In the genomic region with DNA sequence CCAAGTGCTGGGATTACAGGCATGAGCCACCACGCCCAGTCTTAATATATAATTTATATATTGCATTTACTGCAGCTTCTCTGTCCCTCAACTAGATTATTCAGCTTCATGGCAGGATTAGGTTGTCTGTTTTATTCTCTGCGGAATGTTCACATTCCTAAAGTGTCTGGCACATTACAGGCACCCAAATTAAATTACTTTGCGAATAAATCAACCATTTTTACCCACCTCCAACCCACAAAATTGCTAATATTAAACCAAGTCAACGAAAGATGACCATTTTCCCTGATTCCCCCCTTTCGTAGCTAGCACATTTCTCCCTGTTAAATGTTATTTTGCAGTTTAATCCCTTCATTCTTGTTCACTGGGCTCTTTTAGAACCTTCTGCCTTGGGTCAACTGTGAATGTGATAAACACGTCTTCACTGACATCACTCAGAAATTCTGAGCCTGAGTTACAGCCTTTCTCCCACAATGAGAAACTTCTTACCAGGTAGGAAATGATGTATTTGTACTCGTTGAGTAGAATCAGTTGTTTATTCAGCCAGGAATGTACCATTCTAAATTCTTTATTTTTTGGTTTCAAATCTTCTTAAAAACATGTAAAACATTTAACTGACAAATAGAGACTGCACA, we compare ENCODE assay signal across 19 cellular contexts. TPM values are rescaled to one million over a fixed set of nuclear protein-coding genes. Genes with fewer than 3 reads are reported as not detected.
DNase-seq lines count a peak whose midpoint lies in the region; ATAC-seq, FAIRE-seq and TF ChIP-seq lines count a peak whose summit lies in the region.
"Had no signal": no experiment of that assay in that cellular context is flagged by ENCODE, and none has a peak within 500 bp of the region (broad histone marks: within the 10 kb centered on the region; RNA-seq: fewer than 3 reads in every experiment).

No MANE protein-coding gene starts in this region.

- H3K36me3 ChIP-seq in K562 (ENCODE audit: control insufficient read depth, insufficient read depth, low read length) (peaks cover 74% of the 10 kb centered on the region), adrenal gland (replicated peaks in 1 of 2) (peaks cover 0 to 3% of the 10 kb centered on the region in 2 donors)

- no peaks in the 10 kb centered on the region for H3K9me1 ChIP-seq in K562 (ENCODE audit: control insufficient read depth, insufficient read depth, low read length)

- H3K27ac ChIP-seq in K562 (ENCODE audit: extremely low read depth, low read depth, low read length) (no peak overlapping the region), adrenal gland (no peak overlapping the region)
- H3K27ac ChIP-seq: HL-60 had no signal

- DNase-seq in RCC 7860 (ENCODE audit: low spot score) (peak; percentile 28), K562 (ENCODE audit: extremely low read depth in 1 of 4, low spot score in 3 of 4) (no peak), kidney glomerular epithelial cell (lab: John Stamatoyannopoulos, UW) (peak; percentile 51), renal cortical epithelial cell (ENCODE audit: low read depth) (peak; percentile 62), NCI-H1417 treated with DMSO at 0.1 percent for 48 hours (lab: John Stamatoyannopoulos, UW) (no peak), adrenal gland (no peak), AML-193 (lab: John Stamatoyannopoulos, UW) (no peak)
- no peak for DNase-seq in T-helper 2 cell treated with Interferon-gamma antibody and Interleukin-4, amounts not matched to agents 5 μg/mL and 100 μg/mL, for 36 hours (ENCODE audit: low spot score)
- DNase-seq: 8988T; C1 segment of cervical spinal cord; Calu3; CD4-positive, alpha-beta T cell; DMS79; HCEC 1CT; HFFc6 had no signal

- H3K4me1 ChIP-seq in K562 (replicated peaks in 1 of 2; ENCODE audit: control insufficient read depth in 2 of 2, insufficient read depth in 2 of 2, low read length in 2 of 2) (no peaks in the 10 kb centered on the region), adrenal gland (replicated peaks in 1 of 2) (no peaks in the 10 kb centered on the region)

- in situ Hi-C loops in K562 (cut with MboI) = no loop called here

- intact Hi-C loops in K562 (cut with micrococcal nuclease) (no loop called here), adrenal gland (cut with DNase I) (no loop called here)

- 89% methylated on average over 7 of the region's 7 CpGs for WGBS in K562 (ENCODE audit: insufficient coverage, low coverage, missing lambda C conversion rate)
- 87 to 91% (median 88%) methylated on average over 7 of the region's 7 CpGs for WGBS in adrenal gland, 4 donors

- CTCF ChIA-PET in K562 (lab: Yijun Ruan, JAX; ENCODE audit: low intra/inter-chr PET ratio) = no interaction called here

- no peaks in the 10 kb centered on the region for H3K27me3 Mint-ChIP-seq in T-helper 2 cell treated with Interferon-gamma antibody and Interleukin-4, amounts not matched to agents 5 μg/mL and 100 μg/mL, for 36 hours (ENCODE audit: low read depth)
- H3K27me3 Mint-ChIP-seq: B cell; CD4-positive, alpha-beta T cell had no signal

- no peak for TF ChIP-seq EP300 in K562 (IDR thresholded peaks at IDR 0.05; ENCODE audit: low read length)

- no peak overlapping the region for H2AFZ ChIP-seq in K562 (ENCODE audit: low read depth, low read length)

- no peak overlapping the region for H3K4me3 Mint-ChIP-seq in T-helper 2 cell treated with Interferon-gamma antibody and Interleukin-4, amounts not matched to agents 5 μg/mL and 100 μg/mL, for 36 hours
- H3K4me3 Mint-ChIP-seq: B cell; CD4-positive, alpha-beta T cell; HFFc6 had no signal

- peaks cover 17% of the 10 kb centered on the region for H3K79me2 ChIP-seq in K562 (ENCODE audit: control insufficient read depth, insufficient read depth, low read length)

- ATAC-seq in K562 = no peak
- ATAC-seq: GM12878 had no signal

- no peak overlapping the region for H3K9ac ChIP-seq in K562 (ENCODE audit: insufficient read depth in 1 of 2, low read depth in 2 of 2, low read length in 2 of 2)

- H3K4me1 Mint-ChIP-seq in T-helper 2 cell treated with Interferon-gamma antibody and Interleukin-4, amounts not matched to agents 5 μg/mL and 100 μg/mL, for 36 hours (ENCODE audit: low read depth) = peaks cover 1% of the 10 kb centered on the region
- H3K4me1 Mint-ChIP-seq: B cell had no signal

- POLR2A ChIA-PET in K562 (lab: Yijun Ruan, JAX) = interaction anchor here (0.6 kb wide), 1 partner anchor 14 kb away, joined by 3 read pairs; no protein-coding TSS in a partner anchor

- TF ChIP-seq POLR2A in K562 (conservative IDR thresholded peaks at IDR 0.05) (no peak), adrenal gland (IDR thresholded peaks at IDR 0.05) (no peak)

- no peak overlapping the region for H3K27ac Mint-ChIP-seq in T-helper 2 cell treated with Interferon-gamma antibody and Interleukin-4, amounts not matched to agents 5 μg/mL and 100 μg/mL, for 36 hours
- H3K27ac Mint-ChIP-seq: B cell; CD4-positive, alpha-beta T cell; HFFc6 had no signal

- H3K36me3 Mint-ChIP-seq in T-helper 2 cell treated with Interferon-gamma antibody and Interleukin-4, amounts not matched to agents 5 μg/mL and 100 μg/mL, for 36 hours (ENCODE audit: low read depth) = peaks cover 7% of the 10 kb centered on the region

- H3K9me3 ChIP-seq in K562 (replicated peaks; ENCODE audit: control insufficient read depth, insufficient read depth, low read depth, low read length) = no peaks in the 10 kb centered on the region
- H3K9me3 ChIP-seq in adrenal gland (replicated peaks in 1 of 3) = no peaks in the 10 kb centered on the region

- no peak overlapping the region for H3K4me2 ChIP-seq in K562 (ENCODE audit: insufficient read depth, low read length)

- FAIRE-seq in RCC 7860 (lab: Jason Lieb, UNC) (peak; percentile 77), K562 (lab: Jason Lieb, UNC) (peak; percentile 23)
- FAIRE-seq: GM12878, GM18507 had no signal

- no peak for TF ChIP-seq CTCF in K562 (IDR thresholded peaks at IDR 0.05 in 2 of 3, conservative IDR thresholded peaks at IDR 0.05 in 1 of 3; ENCODE audit: insufficient read depth in 2 of 3, low read depth in 1 of 3, low read length in 3 of 3)
- TF ChIP-seq CTCF in adrenal gland (IDR thresholded peaks at IDR 0.05) = no peak

- H3K27me3 ChIP-seq in K562 (ENCODE audit: control insufficient read depth in 2 of 2, insufficient read depth in 2 of 2, low read length in 2 of 2) (no peaks in the 10 kb centered on the region), adrenal gland (no peaks in the 10 kb centered on the region)

- no peaks in the 10 kb centered on the region for H4K20me1 ChIP-seq in K562 (replicated peaks; ENCODE audit: control insufficient read depth, insufficient read depth, low read length)

- H3K4me3 ChIP-seq in K562 = no peak overlapping the region
- no peak overlapping the region for H3K4me3 ChIP-seq in adrenal gland
- H3K4me3 ChIP-seq: GM12878 had no signal

- BruUV-seq in K562 (replicated peaks; lab: Mats Ljungman, UMichigan) = no TSS peak

- TF ChIP-seq RAD21 in K562 (CRISPR knock-in tag; conservative IDR thresholded peaks at IDR 0.05 in 1 of 2, IDR thresholded peaks at IDR 0.05 in 1 of 2) = no peak

- H3K9me3 Mint-ChIP-seq in T-helper 2 cell treated with Interferon-gamma antibody and Interleukin-4, amounts not matched to agents 5 μg/mL and 100 μg/mL, for 36 hours = no peaks in the 10 kb centered on the region
- H3K9me3 Mint-ChIP-seq: CD4-positive, alpha-beta T cell; HFFc6 had no signal

RNA-seq across cellular contexts. Expression of a gene that starts 35.9 kb away (rescaled TPM):
- total RNA-seq in K562 (2011; cell fraction: chromatin; rRNA removed; ENCODE audit: low replicate concordance) = 24.8 and 79.9 TPM in 2 replicates
- total RNA-seq in K562 (2011; cell fraction: nucleolus; rRNA removed) = 69.4 and 79.1 TPM in 2 replicates
- 43.9 and 44.6 TPM in 2 replicates for total RNA-seq in K562 (2011; cell fraction: nucleoplasm; rRNA removed)
- total RNA-seq in K562 (2014; rRNA removed) (31.2 and 37.6 TPM in 2 replicates), K562 (2014; rRNA removed; fragmentation: Illumina TruSeq; extraction: Trizol) (7.4 and 9.5 TPM in 2 replicates), K562 (2015; rRNA removed; fragmentation: Illumina TruSeq; extraction: Trizol) (23.3 and 24.4 TPM in 2 replicates), K562 (2021) (18.2 and 22.1 TPM in 2 replicates), renal cortical epithelial cell (17.0 and 20.9 TPM in 2 replicates), adrenal gland (10 to 100 TPM; 16.2 to 45.6 (median 34.5) TPM)
- polyA plus RNA-seq in K562 (2011; rRNA removed) (12.7 and 18.9 TPM in 2 replicates), K562 (2014; fragmentation: Illumina TruSeq; extraction: Trizol) (20.0 and 23.0 TPM in 2 replicates), K562 (2014; fragmentation: Nextera tagmentation; extraction: Ambion mirVana) (1 to 10 TPM; 1.9 to 7.0 TPM), K562 (2014; rRNA removed) (28.1 and 29.3 TPM in 2 replicates), adrenal gland (10 to 100 TPM; 11.1 to 65.6 (median 37.6) TPM)
- polyA plus RNA-seq in K562 (2011; cell fraction: cytosol; rRNA removed) = 16.2 and 22.5 TPM in 2 replicates
- 26.7 and 33.4 TPM in 2 replicates for polyA plus RNA-seq in K562 (2011; cell fraction: nucleus; rRNA removed)
- 15.1 and 24.7 TPM in 2 replicates for polyA plus RNA-seq in K562 (2012)
- 9.4 and 10.5 TPM in 2 replicates for polyA minus RNA-seq in K562 (2011; rRNA and poly(A)+ RNA removed)
- polyA minus RNA-seq in K562 (2011; cell fraction: cytosol; rRNA and poly(A)+ RNA removed) = 8.3 and 12.0 TPM in 2 replicates
- polyA minus RNA-seq in K562 (2011; cell fraction: nucleus; rRNA and poly(A)+ RNA removed) = 15.3 and 21.4 TPM in 2 replicates

RNA-seq across cellular contexts. Expression of a gene that starts 41.1 kb away (rescaled TPM):
- total RNA-seq in K562 (2011; cell fraction: chromatin; rRNA removed; ENCODE audit: low replicate concordance) = 233 and 279 TPM in 2 replicates
- 86.2 and 87.8 TPM in 2 replicates for total RNA-seq in K562 (2011; cell fraction: nucleolus; rRNA removed)
- 111 and 125 TPM in 2 replicates for total RNA-seq in K562 (2011; cell fraction: nucleoplasm; rRNA removed)
- total RNA-seq in K562 (2014; rRNA removed) (67.5 and 87.3 TPM in 2 replicates), K562 (2014; rRNA removed; fragmentation: Illumina TruSeq; extraction: Trizol) (78.9 and 86.4 TPM in 2 replicates), K562 (2015; rRNA removed; fragmentation: Illumina TruSeq; extraction: Trizol) (76.6 and 81.4 TPM in 2 replicates), K562 (2021) (115 and 121 TPM in 2 replicates), renal cortical epithelial cell (39.9 and 99.0 TPM in 2 replicates), adrenal gland (10 to 100 TPM; 29.2 to 82.0 (median 62.3) TPM)
- polyA plus RNA-seq in K562 (2011; rRNA removed) (42.2 and 52.7 TPM in 2 replicates), K562 (2014; fragmentation: Illumina TruSeq; extraction: Trizol) (109 and 123 TPM in 2 replicates), K562 (2014; fragmentation: Nextera tagmentation; extraction: Ambion mirVana) (10 to 100 TPM; 14.1 to 23.2 TPM), K562 (2014; rRNA removed) (79.0 and 81.4 TPM in 2 replicates), adrenal gland (100 to 1,000 TPM in 1 of 3 donors, 10 to 100 TPM in 2; 52.3 to 125 (median 65.6) TPM)
- 36.5 and 45.3 TPM in 2 replicates for polyA plus RNA-seq in K562 (2011; cell fraction: cytosol; rRNA removed)
- 123 and 138 TPM in 2 replicates for polyA plus RNA-seq in K562 (2011; cell fraction: nucleus; rRNA removed)
- polyA plus RNA-seq in K562 (2012) = 48.9 and 134 TPM in 2 replicates
- polyA minus RNA-seq in K562 (2011; rRNA and poly(A)+ RNA removed) = 62.9 and 63.5 TPM in 2 replicates
- polyA minus RNA-seq in K562 (2011; cell fraction: cytosol; rRNA and poly(A)+ RNA removed) = 33.0 and 35.0 TPM in 2 replicates
- polyA minus RNA-seq in K562 (2011; cell fraction: nucleus; rRNA and poly(A)+ RNA removed) = 33.3 and 61.1 TPM in 2 replicates

RNA-seq across cellular contexts. Expression of a gene that starts 47.0 kb away (rescaled TPM):
- 29.6 and 40.5 TPM in 2 replicates for total RNA-seq in K562 (2011; cell fraction: chromatin; rRNA removed; ENCODE audit: low replicate concordance)
- 22.5 and 27.3 TPM in 2 replicates for total RNA-seq in K562 (2011; cell fraction: nucleolus; rRNA removed)
- 22.7 and 26.4 TPM in 2 replicates for total RNA-seq in K562 (2011; cell fraction: nucleoplasm; rRNA removed)
- total RNA-seq in K562 (2014; rRNA removed) (12.6 and 13.8 TPM in 2 replicates), K562 (2014; rRNA removed; fragmentation: Illumina TruSeq; extraction: Trizol) (11.7 and 12.6 TPM in 2 replicates), K562 (2015; rRNA removed; fragmentation: Illumina TruSeq; extraction: Trizol) (9.8 and 10.3 TPM in 2 replicates), K562 (2021) (30.2 and 36.1 TPM in 2 replicates), renal cortical epithelial cell (8.2 and 22.4 TPM in 2 replicates), adrenal gland (10 to 100 TPM in 7 of 8 donors, 1 to 10 TPM in 1; 8.7 to 20.1 (median 13.9) TPM)
- polyA plus RNA-seq in K562 (2011; rRNA removed) (8.8 and 9.6 TPM in 2 replicates), K562 (2014; fragmentation: Illumina TruSeq; extraction: Trizol) (17.9 and 21.5 TPM in 2 replicates), K562 (2014; fragmentation: Nextera tagmentation; extraction: Ambion mirVana) (1 to 10 TPM; 1.8 TPM), K562 (2014; rRNA removed) (13.2 and 13.3 TPM in 2 replicates), adrenal gland (10 to 100 TPM in 2 of 3 donors, 1 to 10 TPM in 1; 4.7 to 14.8 (median 11.2) TPM)
- polyA plus RNA-seq in K562 (2011; cell fraction: cytosol; rRNA removed) = 6.1 and 6.2 TPM in 2 replicates
- polyA plus RNA-seq in K562 (2011; cell fraction: nucleus; rRNA removed) = 20.7 and 23.9 TPM in 2 replicates
- polyA plus RNA-seq in K562 (2012) = 15.6 and 27.8 TPM in 2 replicates
- polyA minus RNA-seq in K562 (2011; rRNA and poly(A)+ RNA removed) = 7.5 and 7.7 TPM in 2 replicates
- 7.8 and 9.4 TPM in 2 replicates for polyA minus RNA-seq in K562 (2011; cell fraction: cytosol; rRNA and poly(A)+ RNA removed)
- polyA minus RNA-seq in K562 (2011; cell fraction: nucleus; rRNA and poly(A)+ RNA removed) = 4.3 and 6.3 TPM in 2 replicates

RNA-seq across cellular contexts. Expression of a gene that starts 57.9 kb away (rescaled TPM):
- total RNA-seq in K562 (2011; cell fraction: chromatin; rRNA removed; ENCODE audit: low replicate concordance) = 34.6 and 104 TPM in 2 replicates
- 89.4 and 101 TPM in 2 replicates for total RNA-seq in K562 (2011; cell fraction: nucleolus; rRNA removed)
- total RNA-seq in K562 (2011; cell fraction: nucleoplasm; rRNA removed) = 53.5 and 55.7 TPM in 2 replicates
- 26.4 and 32.3 TPM in 2 replicates for total RNA-seq in K562 (2014; rRNA removed)
- total RNA-seq in K562 (2014; rRNA removed; fragmentation: Illumina TruSeq; extraction: Trizol) = 10.0 and 12.6 TPM in 2 replicates
- total RNA-seq in K562 (2015; rRNA removed; fragmentation: Illumina TruSeq; extraction: Trizol) = 22.4 and 23.6 TPM in 2 replicates
- 39.6 and 42.1 TPM in 2 replicates for total RNA-seq in K562 (2021)
- polyA plus RNA-seq in K562 (2011; rRNA removed) = 11.0 and 14.9 TPM in 2 replicates
- 17.3 and 24.4 TPM in 2 replicates for polyA plus RNA-seq in K562 (2011; cell fraction: cytosol; rRNA removed)
- polyA plus RNA-seq in K562 (2011; cell fraction: nucleus; rRNA removed) = 28.7 and 48.0 TPM in 2 replicates
- polyA plus RNA-seq in K562 (2012) = 37.5 and 39.1 TPM in 2 replicates
- 17.5 and 24.2 TPM in 2 replicates for polyA plus RNA-seq in K562 (2014; fragmentation: Illumina TruSeq; extraction: Trizol)
- 1 to 10 TPM; 2.1 to 2.2 TPM for polyA plus RNA-seq in K562 (2014; fragmentation: Nextera tagmentation; extraction: Ambion mirVana)
- 21.0 and 22.2 TPM in 2 replicates for polyA plus RNA-seq in K562 (2014; rRNA removed)
- polyA minus RNA-seq in K562 (2011; rRNA and poly(A)+ RNA removed) = 14.0 and 18.0 TPM in 2 replicates
- 21.5 and 32.0 TPM in 2 replicates for polyA minus RNA-seq in K562 (2011; cell fraction: cytosol; rRNA and poly(A)+ RNA removed)
- polyA minus RNA-seq in K562 (2011; cell fraction: nucleus; rRNA and poly(A)+ RNA removed) = 22.6 and 27.8 TPM in 2 replicates
- total RNA-seq in renal cortical epithelial cell = 29.5 and 59.7 TPM in 2 replicates
- total RNA-seq in adrenal gland = 100 to 1,000 TPM in 2 of 8 donors, 10 to 100 TPM in 6; 34.2 to 108 (median 62.1) TPM
- polyA plus RNA-seq in adrenal gland = 10 to 100 TPM; 11.7 to 19.1 (median 12.9) TPM

Comparison
In these comparisons a context has a peak if more than half of its experiments do, and no peak if none do; other contexts are left out.
1. DNase-seq: peak in RCC 7860 (single experiment), kidney glomerular epithelial cell (single experiment) and renal cortical epithelial cell (single experiment); none in K562 (0 of 4), T-helper 2 cell treated with Interferon-gamma antibody and Interleukin-4, amounts not matched to agents 5 μg/mL and 100 μg/mL, for 36 hours (single experiment), NCI-H1417 treated with DMSO at 0.1 percent for 48 hours (single experiment), adrenal gland (0 of 7) and AML-193 (0 of 2).